1 cellular context compared by ENCODE assay signal in genomic region chr10:7027913-7028808, GRCh38.
TF ChIP-seq lines count a peak whose summit lies in the region.

No MANE protein-coding gene starts in this region.

TF ChIP-seq in K562, 482 proteins besides CTCF, POLR2A, EP300 and RAD21 (continued from another document):
- TF ChIP-seq NBN (IDR thresholded peaks at IDR 0.05; ENCODE audit: low read depth), result peak; percentile 81; the same call in 1 of the 2 replicates
- 0 out of 2 replicates have a peak, but pooled peaks have one; percentile 19 for TF ChIP-seq ZNF740 (CRISPR knock-in tag; IDR thresholded peaks at IDR 0.05)
- 0 out of 4 replicates have a peak, but pooled peaks of 1 of the 2 experiments have one; percentile 45 for TF ChIP-seq ZNF740 (tag; IDR thresholded peaks at IDR 0.05)
- TF ChIP-seq BRD4 (IDR thresholded peaks at IDR 0.05), result peak; percentile 51
- no peak for TF ChIP-seq CLOCK (CRISPR knock-in tag; IDR thresholded peaks at IDR 0.05; ENCODE audit: borderline replicate concordance)
- TF ChIP-seq TCF7L2 (IDR thresholded peaks at IDR 0.05; ENCODE audit: low read depth, low read length), result no peak
- TF ChIP-seq SPI1 (IDR thresholded peaks at IDR 0.05; ENCODE audit: borderline replicate concordance, low read depth, low read length), result peak; percentile 32; the same call in 1 of the 2 replicates
- peak; percentile 51 for TF ChIP-seq ZNF766 (CRISPR knock-in tag; conservative IDR thresholded peaks at IDR 0.05)
- no peak for TF ChIP-seq STAT5B (CRISPR knock-in tag; IDR thresholded peaks at IDR 0.05)
- no peak for TF ChIP-seq MED1 (CRISPR knock-in tag; IDR thresholded peaks at IDR 0.05; ENCODE audit: borderline replicate concordance)
- TF ChIP-seq SREBF1 (IDR thresholded peaks at IDR 0.05; ENCODE audit: borderline replicate concordance, low read depth, low read length), result no peak
- no peak for TF ChIP-seq HNRNPK (IDR thresholded peaks at IDR 0.05; ENCODE audit: low read depth, low read length, poor library complexity, severe bottlenecking)
- 0 out of 4 replicates have a peak, but pooled peaks of 1 of the 2 experiments have one; percentile 26 for TF ChIP-seq NONO (IDR thresholded peaks at IDR 0.05; ENCODE audit: low read depth in 2 of 2, low read length in 1 of 2)
